ENCODE assay signal across 7 cellular contexts in genomic region chr2:96868555-96869280, GRCh38. TPM values are rescaled to one million over a fixed set of nuclear protein-coding genes. Genes with fewer than 3 reads are reported as not detected.
A peak's percentile ranks its signal among the peaks of the same experiment; 100 is the strongest.
DNase-seq lines count a peak whose midpoint lies in the region; ATAC-seq and TF ChIP-seq lines count a peak whose summit lies in the region.

No MANE protein-coding gene starts in this region.

- peak overlapping the region; percentile 82 for H3K4me3 Mint-ChIP-seq in activated CD4-positive, alpha-beta memory T cell treated with anti-CD3 and anti-CD28 coated beads, Interleukin-2, amount 10 ng/mL, durations not matched to agents 7 days and 5 days
- peak overlapping the region; percentile 80 for H3K4me3 Mint-ChIP-seq in memory B cell
- peak overlapping the region; percentile 79 for H3K4me3 Mint-ChIP-seq in stimulated activated memory B cell treated with anti-CD40 and anti-IgM and Interleukin-4, amounts not matched to agents 10 μg/mL and 1 μg/mL and 100 μg/mL, for 72 hours

- peak overlapping the region; percentile 71 for H3K27ac Mint-ChIP-seq in activated CD4-positive, alpha-beta memory T cell treated with anti-CD3 and anti-CD28 coated beads, Interleukin-2, amount 10 ng/mL, durations not matched to agents 7 days and 5 days
- no peak overlapping the region for H3K27ac Mint-ChIP-seq in memory B cell
- peak overlapping the region; percentile 48 for H3K27ac Mint-ChIP-seq in stimulated activated memory B cell treated with anti-CD40 and anti-IgM and Interleukin-4, amounts not matched to agents 10 μg/mL and 1 μg/mL and 100 μg/mL, for 72 hours

- peaks cover 4% of the 10 kb centered on the region for H3K36me3 ChIP-seq in endocrine pancreas (ENCODE audit: control insufficient read depth, insufficient read depth, low read length)

- no peaks in the 10 kb centered on the region for H3K4me1 ChIP-seq in endocrine pancreas (ENCODE audit: control insufficient read depth, insufficient read depth, low read length)

- peak; percentile 90 for DNase-seq in GM12865 (ENCODE audit: low read depth)
- peak; percentile 23 for DNase-seq in NCI-H446 treated with DMSO at 0.1 percent for 48 hours (lab: John Stamatoyannopoulos, UW)
- DNase-seq in activated CD4-positive, alpha-beta memory T cell treated with anti-CD3 and anti-CD28 coated beads, Interleukin-2, amount 10 ng/mL, durations not matched to agents 7 days and 5 days: peak; percentile 75
- peak in 1 of 2 donors; percentile 63 for DNase-seq in memory B cell (ENCODE audit: low spot score in 2 of 2)

- ATAC-seq in HG02763 (IDR thresholded peaks at IDR 0.05; ENCODE audit: unreplicated experiment) (peak; percentile 42), memory B cell (ENCODE audit: low read depth) (peak; percentile 32)
- peak; percentile 52 for ATAC-seq in stimulated activated memory B cell treated with anti-CD40 and anti-IgM and Interleukin-4, amounts not matched to agents 10 μg/mL and 1 μg/mL and 100 μg/mL, for 72 hours

- H3K27me3 ChIP-seq in endocrine pancreas (ENCODE audit: control insufficient read depth, insufficient read depth, low read length): no peaks in the 10 kb centered on the region

- CTCF ChIA-PET in activated CD4-positive, alpha-beta memory T cell treated with anti-CD3 and anti-CD28 coated beads, Interleukin-2, amount 10 ng/mL, durations not matched to agents 7 days and 5 days (lab: Charles Lee): interaction anchor here (0.6 to 3.9 kb wide), 9 partner anchors 8 to 549 kb away, joined by 3 to 57 read pairs (median 4); partner anchors contain the start of genes ANKRD39 and CNNM3

- H3K9me3 Mint-ChIP-seq in activated CD4-positive, alpha-beta memory T cell treated with anti-CD3 and anti-CD28 coated beads, Interleukin-2, amount 10 ng/mL, durations not matched to agents 7 days and 5 days: no peaks in the 10 kb centered on the region
- no peaks in the 10 kb centered on the region for H3K9me3 Mint-ChIP-seq in memory B cell
- H3K9me3 Mint-ChIP-seq in stimulated activated memory B cell treated with anti-CD40 and anti-IgM and Interleukin-4, amounts not matched to agents 10 μg/mL and 1 μg/mL and 100 μg/mL, for 72 hours: no peaks in the 10 kb centered on the region

- peaks cover 10% of the 10 kb centered on the region for H3K27me3 Mint-ChIP-seq in activated CD4-positive, alpha-beta memory T cell treated with anti-CD3 and anti-CD28 coated beads, Interleukin-2, amount 10 ng/mL, durations not matched to agents 7 days and 5 days
- H3K27me3 Mint-ChIP-seq in memory B cell: peaks cover 10% of the 10 kb centered on the region
- H3K27me3 Mint-ChIP-seq in stimulated activated memory B cell treated with anti-CD40 and anti-IgM and Interleukin-4, amounts not matched to agents 10 μg/mL and 1 μg/mL and 100 μg/mL, for 72 hours: peaks cover 26% of the 10 kb centered on the region

- H3K4me3 ChIP-seq in GM12865 (ENCODE audit: low read depth, low read length): peak overlapping the region; percentile 85
- H3K4me3 ChIP-seq in endocrine pancreas (ENCODE audit: control insufficient read depth, insufficient read depth, low read length): no peak overlapping the region

- peak overlapping the region; percentile 60 for H3K9ac ChIP-seq in endocrine pancreas (ENCODE audit: control insufficient read depth, insufficient read depth, low read length)

- H3K4me1 Mint-ChIP-seq in activated CD4-positive, alpha-beta memory T cell treated with anti-CD3 and anti-CD28 coated beads, Interleukin-2, amount 10 ng/mL, durations not matched to agents 7 days and 5 days: peaks cover 35% of the 10 kb centered on the region
- peaks cover 12% of the 10 kb centered on the region for H3K4me1 Mint-ChIP-seq in memory B cell
- peaks cover 43% of the 10 kb centered on the region for H3K4me1 Mint-ChIP-seq in stimulated activated memory B cell treated with anti-CD40 and anti-IgM and Interleukin-4, amounts not matched to agents 10 μg/mL and 1 μg/mL and 100 μg/mL, for 72 hours

- peak; percentile 68 for TF ChIP-seq CTCF in GM12865 (IDR thresholded peaks at IDR 0.05; ENCODE audit: insufficient read depth, low read depth, low read length, missing control alignments)

- no peaks in the 10 kb centered on the region for H3K9me3 ChIP-seq in endocrine pancreas (ENCODE audit: control insufficient read depth, low read length)

- POLR2A ChIA-PET in activated CD4-positive, alpha-beta memory T cell treated with anti-CD3 and anti-CD28 coated beads, Interleukin-2, amount 10 ng/mL, durations not matched to agents 7 days and 5 days (lab: Charles Lee): interaction anchor here (0.6 to 3.7 kb wide), 13 partner anchors 8 to 244 kb away, joined by 3 to 43 read pairs (median 4); partner anchors contain the start of genes ANKRD36 and ANKRD39

- H3K36me3 Mint-ChIP-seq in activated CD4-positive, alpha-beta memory T cell treated with anti-CD3 and anti-CD28 coated beads, Interleukin-2, amount 10 ng/mL, durations not matched to agents 7 days and 5 days (ENCODE audit: low read depth): peaks cover 13% of the 10 kb centered on the region
- H3K36me3 Mint-ChIP-seq in memory B cell: no peaks in the 10 kb centered on the region
- peaks cover 30% of the 10 kb centered on the region for H3K36me3 Mint-ChIP-seq in stimulated activated memory B cell treated with anti-CD40 and anti-IgM and Interleukin-4, amounts not matched to agents 10 μg/mL and 1 μg/mL and 100 μg/mL, for 72 hours

RNA-seq across cellular contexts. Expression of gene SEMA4C, which starts 1.2 kb away (rescaled TPM):
- total RNA-seq in activated CD4-positive, alpha-beta memory T cell treated with anti-CD3 and anti-CD28 coated beads, Interleukin-2, amount 10 ng/mL, durations not matched to agents 7 days and 5 days: 10 to 100 TPM; 22.2 to 22.5 TPM

RNA-seq across cellular contexts. Expression of gene ANKRD39, which starts 10.9 kb away (rescaled TPM):
- 10 to 100 TPM; 44.1 to 47.7 TPM for total RNA-seq in activated CD4-positive, alpha-beta memory T cell treated with anti-CD3 and anti-CD28 coated beads, Interleukin-2, amount 10 ng/mL, durations not matched to agents 7 days and 5 days

RNA-seq across cellular contexts. Expression of gene ANKRD23, which starts 24.9 kb away (rescaled TPM):
- total RNA-seq in activated CD4-positive, alpha-beta memory T cell treated with anti-CD3 and anti-CD28 coated beads, Interleukin-2, amount 10 ng/mL, durations not matched to agents 7 days and 5 days: 10 to 100 TPM; 15.5 to 16.9 TPM

RNA-seq across cellular contexts. Expression of gene CNNM3, which starts 52.6 kb away (rescaled TPM):
- 10 to 100 TPM; 26.6 to 28.5 TPM for total RNA-seq in activated CD4-positive, alpha-beta memory T cell treated with anti-CD3 and anti-CD28 coated beads, Interleukin-2, amount 10 ng/mL, durations not matched to agents 7 days and 5 days
